In the genomic region with DNA sequence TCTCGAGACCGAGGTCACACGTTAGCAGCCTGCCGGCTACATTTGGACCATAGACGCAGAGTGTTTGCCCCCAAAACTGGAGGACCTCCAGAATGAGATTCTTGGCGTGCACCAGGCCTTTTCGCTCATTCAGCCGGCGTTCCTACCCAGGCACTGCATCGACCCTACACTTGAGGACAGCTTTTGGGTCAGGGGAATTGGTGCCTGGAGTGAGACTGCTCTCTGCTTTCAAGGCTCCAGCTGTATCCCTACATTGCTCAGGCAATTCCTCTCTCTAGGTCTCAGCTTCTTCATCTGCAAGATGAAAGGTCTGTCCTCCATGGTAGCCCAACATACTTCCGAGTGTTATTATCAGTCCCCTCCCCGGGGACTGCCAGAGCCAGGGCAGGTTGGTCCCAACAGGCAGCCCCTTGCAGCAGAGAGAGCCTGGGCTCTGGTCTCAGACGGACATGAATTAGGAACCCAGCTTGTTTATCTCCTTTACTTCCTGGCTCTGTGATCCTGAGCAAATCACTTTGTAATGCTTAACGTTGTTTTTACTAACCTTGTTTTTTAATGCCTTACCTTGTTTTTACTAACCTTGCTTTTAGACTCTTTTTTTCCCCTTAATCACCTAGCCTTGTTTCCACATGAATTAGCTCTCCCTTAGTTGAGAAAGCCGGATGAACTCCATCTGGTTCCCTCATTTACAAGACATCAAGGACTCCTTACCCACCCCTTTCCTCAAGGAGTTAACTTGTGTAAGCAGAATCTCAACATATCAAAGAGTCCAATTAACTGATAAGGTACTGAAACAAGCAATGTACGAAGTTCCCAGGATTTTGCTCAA, we compare ENCODE assay signal across 8 cellular contexts. TPM values are rescaled to one million over a fixed set of nuclear protein-coding genes. Genes with fewer than 3 reads are reported as not detected.
DNase-seq lines count a peak whose midpoint lies in the region; ATAC-seq and TF ChIP-seq lines count a peak whose summit lies in the region.

No MANE protein-coding gene starts in this region.

- H3K4me1 ChIP-seq in A673 (ENCODE audit: insufficient read depth, low read length, poor library complexity, severe bottlenecking) (peaks cover 6% of the 10 kb centered on the region), iPS-20b (ENCODE audit: insufficient read depth, low read length) (no peaks in the 10 kb centered on the region; the same call in 1 of the 2 replicates)

- H3K27me3 ChIP-seq in A673 (replicated peaks; ENCODE audit: insufficient read depth, low read depth, low read length, poor library complexity) (no peaks in the 10 kb centered on the region), iPS-20b (ENCODE audit: insufficient read depth, low read length) (peaks cover 100% of the 10 kb centered on the region)

- peak overlapping the region; percentile 96 for H3K4me3 Mint-ChIP-seq in activated naive CD8-positive, alpha-beta T cell
- H3K4me3 Mint-ChIP-seq in stimulated activated naive B cell treated with anti-CD40 and anti-IgM and Interleukin-4, amounts not matched to agents 10 μg/mL and 1 μg/mL and 100 μg/mL, for 72 hours: peak overlapping the region; percentile 87 to 92

- TF ChIP-seq CTCF in A673 (conservative IDR thresholded peaks at IDR 0.05; ENCODE audit: low read depth, low read length) (no peak), GM12865 (IDR thresholded peaks at IDR 0.05; ENCODE audit: insufficient read depth, low read depth, low read length, missing control alignments) (no peak)

- no TSS peak for BruUV-seq in A673 (replicated peaks; lab: Mats Ljungman, UMichigan)

- H3K27ac Mint-ChIP-seq in activated naive CD8-positive, alpha-beta T cell: peak overlapping the region; percentile 93
- H3K27ac Mint-ChIP-seq in stimulated activated naive B cell treated with anti-CD40 and anti-IgM and Interleukin-4, amounts not matched to agents 10 μg/mL and 1 μg/mL and 100 μg/mL, for 72 hours: peak overlapping the region; percentile 98

- ATAC-seq in stimulated activated naive B cell treated with anti-CD40 and anti-IgM and Interleukin-4, amounts not matched to agents 10 μg/mL and 1 μg/mL and 100 μg/mL, for 72 hours (replicated peaks): peak; percentile 15 to 22

- peaks cover 8% of the 10 kb centered on the region for H3K36me3 Mint-ChIP-seq in activated naive CD8-positive, alpha-beta T cell
- peaks cover 18 to 24% of the 10 kb centered on the region in 2 donors for H3K36me3 Mint-ChIP-seq in stimulated activated naive B cell treated with anti-CD40 and anti-IgM and Interleukin-4, amounts not matched to agents 10 μg/mL and 1 μg/mL and 100 μg/mL, for 72 hours

- H3K4me3 ChIP-seq in A673 (ENCODE audit: low read depth, low read length, poor library complexity, severe bottlenecking): peak overlapping the region; percentile 67
- peak overlapping the region; percentile 64 for H3K4me3 ChIP-seq in GM12865 (ENCODE audit: low read depth, low read length)
- H3K4me3 ChIP-seq in iPS-20b (ENCODE audit: low read length): peak overlapping the region; percentile 79

- no peaks in the 10 kb centered on the region for H3K9me3 ChIP-seq in A673 (ENCODE audit: low read depth, low read length, poor library complexity, severe bottlenecking)
- no peaks in the 10 kb centered on the region for H3K9me3 ChIP-seq in iPS-20b (ENCODE audit: insufficient read depth, low read depth, low read length)

- intact Hi-C loops in A673 (cut with micrococcal nuclease; ENCODE audit: unreplicated experiment): no loop called here

- CTCF ChIA-PET in A673 (lab: Charles Lee): no interaction called here

- H3K27me3 Mint-ChIP-seq in activated naive CD8-positive, alpha-beta T cell: no peaks in the 10 kb centered on the region
- no peaks in the 10 kb centered on the region for H3K27me3 Mint-ChIP-seq in stimulated activated naive B cell treated with anti-CD40 and anti-IgM and Interleukin-4, amounts not matched to agents 10 μg/mL and 1 μg/mL and 100 μg/mL, for 72 hours

- H3K9me3 Mint-ChIP-seq in activated naive CD8-positive, alpha-beta T cell (ENCODE audit: low read depth): no peaks in the 10 kb centered on the region
- no peaks in the 10 kb centered on the region for H3K9me3 Mint-ChIP-seq in stimulated activated naive B cell treated with anti-CD40 and anti-IgM and Interleukin-4, amounts not matched to agents 10 μg/mL and 1 μg/mL and 100 μg/mL, for 72 hours

- H3K27ac ChIP-seq in A673 (ENCODE audit: low read depth, low read length, poor library complexity, severe bottlenecking) (peak overlapping the region; percentile 86), iPS-20b (ENCODE audit: low read length) (no peak overlapping the region)

- peak overlapping the region; percentile 70; the same call in 1 of the 2 replicates for H3K9ac ChIP-seq in iPS-20b (ENCODE audit: low read depth, low read length)

- POLR2A ChIA-PET in A673 (lab: Charles Lee; ENCODE audit: low non-redundant PET): interaction anchor here (0.6 to 0.7 kb wide), 2 partner anchors 471 to 713 kb away, joined by 3 to 7 read pairs; no protein-coding TSS in a partner anchor

- peaks cover 30% of the 10 kb centered on the region for H3K36me3 ChIP-seq in A673 (ENCODE audit: insufficient read depth, low read length, poor library complexity, severe bottlenecking)
- H3K36me3 ChIP-seq in iPS-20b (ENCODE audit: insufficient read depth, low read depth, low read length): peaks cover 15% of the 10 kb centered on the region; the same call in 1 of the 2 replicates

- DNase-seq in A673 (ENCODE audit: low spot score) (peak; percentile 18), GM12865 (ENCODE audit: low read depth) (peak; percentile 24), HT-29 (ENCODE audit: low spot score) (peak; percentile 45), amniotic stem cell (lab: John Stamatoyannopoulos, UW) (no peak)
- no peak for DNase-seq in stimulated activated naive B cell treated with anti-CD40 and anti-IgM and Interleukin-4, amounts not matched to agents 10 μg/mL and 1 μg/mL and 100 μg/mL, for 72 hours
- no peak for DNase-seq in activated CD8-positive, alpha-beta memory T cell treated with anti-CD3 and anti-CD28 coated beads for 24 hours

- peaks cover 21% of the 10 kb centered on the region for H3K4me1 Mint-ChIP-seq in activated naive CD8-positive, alpha-beta T cell (ENCODE audit: low read depth)
- peaks cover 14 to 26% of the 10 kb centered on the region in 2 donors for H3K4me1 Mint-ChIP-seq in stimulated activated naive B cell treated with anti-CD40 and anti-IgM and Interleukin-4, amounts not matched to agents 10 μg/mL and 1 μg/mL and 100 μg/mL, for 72 hours

RNA-seq across cellular contexts. Expression of a gene that starts 0.9 kb away (rescaled TPM):
- 33.4 and 40.4 TPM in 2 replicates for total RNA-seq in A673 (2021)
- total RNA-seq in HT-29 (2014; rRNA removed; shearing (Covaris generic)): 8.8 and 16.7 TPM in 2 replicates

RNA-seq across cellular contexts. Expression of a gene that starts 20.6 kb away (rescaled TPM):
- total RNA-seq in A673 (2021): 20.2 and 20.7 TPM in 2 replicates
- 23.7 and 25.7 TPM in 2 replicates for total RNA-seq in HT-29 (2014; rRNA removed; shearing (Covaris generic))

Comparison
In these comparisons a context has a peak if more than half of its experiments do, and no peak if none do; other contexts are left out.
1. DNase-seq: peak in A673 (single experiment), GM12865 (single experiment) and HT-29 (single experiment); none in stimulated activated naive B cell treated with anti-CD40 and anti-IgM and Interleukin-4, amounts not matched to agents 10 μg/mL and 1 μg/mL and 100 μg/mL, for 72 hours (single experiment), amniotic stem cell (single experiment) and activated CD8-positive, alpha-beta memory T cell treated with anti-CD3 and anti-CD28 coated beads for 24 hours (single experiment).
2. Peak in every context shown above with its lines, with median percentiles within 50 percentile points of each other: H3K4me3 ChIP-seq.